In the genomic region with DNA sequence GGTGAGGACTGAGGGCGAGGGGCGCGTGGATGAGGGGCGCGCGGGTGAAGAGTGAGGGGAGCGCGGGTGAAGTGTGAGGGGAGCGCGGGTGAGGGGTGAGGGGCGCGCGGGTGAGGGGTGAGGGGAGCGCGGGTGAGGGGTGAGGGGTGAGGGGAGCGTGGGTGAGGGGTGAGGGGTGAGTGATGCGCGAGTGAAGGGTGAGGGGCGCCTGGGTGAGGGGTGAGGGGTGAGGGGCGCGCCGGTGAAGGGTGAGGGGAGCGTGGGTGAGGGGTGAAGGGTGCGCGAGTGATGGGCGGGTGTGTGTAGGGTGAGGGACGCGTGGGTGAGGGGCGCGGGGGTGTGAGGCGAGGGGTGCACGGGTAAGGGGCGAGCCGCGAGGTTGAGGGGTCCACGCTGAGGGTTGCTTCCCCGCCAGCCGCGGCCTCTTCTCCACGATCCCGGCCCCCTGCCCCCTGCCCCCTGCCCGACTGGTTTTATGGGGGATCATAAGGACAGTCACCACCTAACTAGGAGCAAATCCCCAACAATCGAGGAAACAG, we compare ENCODE assay signal across 8 cellular contexts. TPM values are rescaled to one million over a fixed set of nuclear protein-coding genes. Genes with fewer than 3 reads are reported as not detected.
DNase-seq lines count a peak whose midpoint lies in the region; ATAC-seq and TF ChIP-seq lines count a peak whose summit lies in the region.

No MANE protein-coding gene starts in this region.

- peak overlapping the region; percentile 69 for H3K4me3 ChIP-seq in CD8-positive, alpha-beta T cell (ENCODE audit: low read depth, low read length)
- peak overlapping the region; percentile 90 to 99 (median 95) for H3K4me3 ChIP-seq in Peyer's patch
- peak overlapping the region; percentile 67 for H3K4me3 ChIP-seq in fibroblast of pulmonary artery (replicated peaks; ENCODE audit: low read depth, low read length)

- POLR2A ChIA-PET in CD8-positive, alpha-beta T cell (lab: Charles Lee): interaction anchor here (0.6 to 1.6 kb wide), 4 partner anchors 36 to 272 kb away, joined by 3 to 8 read pairs (median 4); partner anchors contain the start of genes RBFA and TXNL4A

- no peaks in the 10 kb centered on the region for H3K27me3 ChIP-seq in CD8-positive, alpha-beta T cell (ENCODE audit: insufficient read depth, low read length)
- H3K27me3 ChIP-seq in Peyer's patch: no peaks in the 10 kb centered on the region

- CTCF ChIA-PET in CD8-positive, alpha-beta T cell (lab: Charles Lee): interaction anchor here (1.6 kb wide), 1 partner anchor 11 kb away, joined by 5 read pairs; the partner anchor contains the start of gene HSBP1L1

- TF ChIP-seq CTCF in CD8-positive, alpha-beta T cell (IDR thresholded peaks at IDR 0.05): no peak
- TF ChIP-seq CTCF in Peyer's patch (IDR thresholded peaks at IDR 0.05) (no peak), fibroblast of pulmonary artery (IDR thresholded peaks at IDR 0.05; ENCODE audit: low read length, missing control alignments) (no peak), progenitor cell of endocrine pancreas (IDR thresholded peaks at IDR 0.05; ENCODE audit: unreplicated experiment) (no peak)

- H3K9me3 Mint-ChIP-seq in CD8-positive, alpha-beta T cell: no peaks in the 10 kb centered on the region
- H3K9me3 Mint-ChIP-seq in progenitor cell of endocrine pancreas (ENCODE audit: low read depth): no peaks in the 10 kb centered on the region

- peaks cover 26% of the 10 kb centered on the region for H3K4me1 ChIP-seq in CD8-positive, alpha-beta T cell (ENCODE audit: insufficient read depth, low read length)
- peaks cover 0 to 37% (median 16%) of the 10 kb centered on the region in 4 donors for H3K4me1 ChIP-seq in Peyer's patch

- intact Hi-C loops in CD8-positive, alpha-beta T cell (cut with DNase I, micrococcal nuclease): loop anchor here (5.0 to 10.0 kb wide), 3 partner anchors 155 to 275 kb away; partner anchors contain the start of genes ADNP2 (in 1 of the 2) and CTDP1 (in 1 of the 2)

- no peak overlapping the region for H3K27ac ChIP-seq in CD8-positive, alpha-beta T cell (ENCODE audit: low read depth, low read length)
- H3K27ac ChIP-seq in Peyer's patch: peak overlapping the region in 2 of 4 donors; percentile 31 to 84

- H3K27me3 Mint-ChIP-seq in CD8-positive, alpha-beta T cell (ENCODE audit: low read depth): no peaks in the 10 kb centered on the region
- H3K27me3 Mint-ChIP-seq in progenitor cell of endocrine pancreas: peaks cover 38% of the 10 kb centered on the region

- H3K27ac Mint-ChIP-seq in CD8-positive, alpha-beta T cell: no peak overlapping the region
- no peak overlapping the region for H3K27ac Mint-ChIP-seq in progenitor cell of endocrine pancreas

- no peaks in the 10 kb centered on the region for H3K9me3 ChIP-seq in CD8-positive, alpha-beta T cell (ENCODE audit: low read length)
- no peaks in the 10 kb centered on the region for H3K9me3 ChIP-seq in Peyer's patch

- DNase-seq in CD8-positive, alpha-beta T cell: peak in 1 of 7 experiments; percentile 46
- DNase-seq in Peyer's patch (no peak), fibroblast of pulmonary artery (ENCODE audit: low read depth) (no peak), progenitor cell of endocrine pancreas (ENCODE audit: low spot score, unreplicated experiment) (no peak), NCI-H526 treated with DMSO at 0.1 percent for 48 hours (lab: John Stamatoyannopoulos, UW) (no peak)
- DNase-seq in stimulated activated CD4-positive, alpha-beta T cell treated with anti-CD3 and anti-CD28 coated beads, Interleukin-2, amount 100 ng/mL, for 48 hours: no peak
- no peak for DNase-seq in activated naive CD4-positive, alpha-beta T cell (lab: John Stamatoyannopoulos, UW)

- H3K4me1 Mint-ChIP-seq in CD8-positive, alpha-beta T cell (ENCODE audit: low read depth): peaks cover 23% of the 10 kb centered on the region
- H3K4me1 Mint-ChIP-seq in progenitor cell of endocrine pancreas (ENCODE audit: low read depth): peaks cover 4% of the 10 kb centered on the region

- peaks cover 2% of the 10 kb centered on the region for H3K36me3 Mint-ChIP-seq in CD8-positive, alpha-beta T cell
- H3K36me3 Mint-ChIP-seq in progenitor cell of endocrine pancreas (ENCODE audit: insufficient read depth): peaks cover 5% of the 10 kb centered on the region

- peak overlapping the region; percentile 71 for H3K4me3 Mint-ChIP-seq in CD8-positive, alpha-beta T cell
- peak overlapping the region; percentile 19 for H3K4me3 Mint-ChIP-seq in progenitor cell of endocrine pancreas (ENCODE audit: low read depth)

- TF ChIP-seq POLR2A in Peyer's patch (IDR thresholded peaks at IDR 0.05): no peak

- no peak for ATAC-seq in CD8-positive, alpha-beta T cell
- no peak for ATAC-seq in HG03354 (IDR thresholded peaks at IDR 0.05; ENCODE audit: poor library complexity, severe bottlenecking, unreplicated experiment)

- no peaks in the 10 kb centered on the region for H3K36me3 ChIP-seq in CD8-positive, alpha-beta T cell (ENCODE audit: insufficient read depth, low read length)
- peaks cover 0 to 5% (median 0%) of the 10 kb centered on the region in 3 donors for H3K36me3 ChIP-seq in Peyer's patch

RNA-seq across cellular contexts. Expression of gene SLC66A2, which starts 1.1 kb away (rescaled TPM):
- 10 to 100 TPM; 50.0 to 53.4 TPM for total RNA-seq in CD8-positive, alpha-beta T cell
- total RNA-seq in Peyer's patch (10 to 100 TPM; 28.0 to 41.4 (median 34.9) TPM), progenitor cell of endocrine pancreas (31.0 and 31.6 TPM in 2 replicates)

RNA-seq across cellular contexts. Expression of gene HSBP1L1, which starts 11.9 kb away (rescaled TPM):
- 10 to 100 TPM; 19.0 to 20.4 TPM for total RNA-seq in CD8-positive, alpha-beta T cell
- total RNA-seq in Peyer's patch: 10 to 100 TPM; 14.9 to 64.9 (median 47.8) TPM
- 7.0 and 8.0 TPM in 2 replicates for total RNA-seq in progenitor cell of endocrine pancreas

RNA-seq across cellular contexts. Expression of gene TXNL4A, which starts 35.8 kb away (rescaled TPM):
- total RNA-seq in CD8-positive, alpha-beta T cell: 10 to 100 TPM; 62.0 to 69.0 TPM
- 10 to 100 TPM; 14.0 to 44.5 (median 19.4) TPM for total RNA-seq in Peyer's patch
- total RNA-seq in progenitor cell of endocrine pancreas: 103 and 104 TPM in 2 replicates
